8 cellular contexts compared by ENCODE assay signal in genomic region chr5:34192064-34192922, GRCh38.
DNase-seq lines count a peak whose midpoint lies in the region; ATAC-seq, FAIRE-seq and TF ChIP-seq lines count a peak whose summit lies in the region.
"Not testable (repeated sequence)": the region's sequence is repeated elsewhere in the genome, so short reads cannot be mapped to it uniquely, and the experiment has no call there.

No MANE protein-coding gene starts in this region.

- not testable (repeated sequence) for H3K79me2 ChIP-seq in astrocyte (ENCODE audit: insufficient read depth, low read length)

- DNase-seq in CD14-positive monocyte (ENCODE audit: low spot score) (peak; percentile 60), HEK293T (ENCODE audit: extremely low spot score) (peak; percentile 4), WTC11 (ENCODE audit: low spot score) (peak; percentile 30), fibroblast of mammary gland (ENCODE audit: low read depth) (peak; percentile 4), islet precursor cell (peak; percentile 73), neural crest cell (ENCODE audit: low read depth, low spot score) (peak; percentile 52)
- not testable (repeated sequence) for DNase-seq in astrocyte (ENCODE audit: low read depth); stimulated activated naive B cell treated with anti-CD40 and anti-IgM and Interleukin-4, amounts not matched to agents 10 μg/mL and 1 μg/mL and 100 μg/mL, for 72 hours

- not testable (repeated sequence) for FAIRE-seq in astrocyte (lab: Jason Lieb, UNC)

- H3K27ac Mint-ChIP-seq in CD14-positive monocyte (peak overlapping the region in 4 of 7 donors; percentile 0 to 29 (median 10)), WTC11 (peak overlapping the region; percentile 11), astrocyte (ENCODE audit: unreplicated experiment) (peak overlapping the region; percentile 43), neural crest cell (ENCODE audit: unreplicated experiment) (peak overlapping the region; percentile 60)
- H3K27ac Mint-ChIP-seq in stimulated activated naive B cell treated with anti-CD40 and anti-IgM and Interleukin-4, amounts not matched to agents 10 μg/mL and 1 μg/mL and 100 μg/mL, for 72 hours = peak overlapping the region; percentile 44

- not testable (repeated sequence) for ATAC-seq in WTC11; stimulated activated naive B cell treated with anti-CD40 and anti-IgM and Interleukin-4, amounts not matched to agents 10 μg/mL and 1 μg/mL and 100 μg/mL, for 72 hours (replicated peaks)

- peaks cover 5 to 33% (median 12%) of the 10 kb centered on the region in 7 donors for H3K9me3 Mint-ChIP-seq in CD14-positive monocyte
- peaks cover 18% of the 10 kb centered on the region for H3K9me3 Mint-ChIP-seq in WTC11
- H3K9me3 Mint-ChIP-seq in astrocyte (ENCODE audit: unreplicated experiment) = peaks cover 11% of the 10 kb centered on the region
- not testable (repeated sequence) for H3K9me3 Mint-ChIP-seq in neural crest cell; stimulated activated naive B cell treated with anti-CD40 and anti-IgM and Interleukin-4, amounts not matched to agents 10 μg/mL and 1 μg/mL and 100 μg/mL, for 72 hours

- not testable (repeated sequence) for H3K9ac ChIP-seq in astrocyte (ENCODE audit: low read length)

- not testable (repeated sequence) for H3K27ac ChIP-seq in astrocyte (ENCODE audit: low read depth, low read length)

- intact Hi-C loops in CD14-positive monocyte (cut with micrococcal nuclease) = not testable (repeated sequence)

- H2AFZ ChIP-seq in astrocyte (ENCODE audit: low read depth, low read length) = not testable (repeated sequence)

- not testable (repeated sequence) for H3K27me3 Mint-ChIP-seq in CD14-positive monocyte (ENCODE audit: low read depth in 3 of 3); astrocyte (ENCODE audit: low read depth, unreplicated experiment); neural crest cell (ENCODE audit: low read depth); stimulated activated naive B cell treated with anti-CD40 and anti-IgM and Interleukin-4, amounts not matched to agents 10 μg/mL and 1 μg/mL and 100 μg/mL, for 72 hours
- peaks cover 14% of the 10 kb centered on the region for H3K27me3 Mint-ChIP-seq in WTC11 (ENCODE audit: low read depth)

- H3K36me3 ChIP-seq in astrocyte (ENCODE audit: insufficient read depth, low read length) = not testable (repeated sequence)

- CTCF ChIA-PET in HEK293T (lab: Yijun Ruan, JAX); WTC11 (lab: Charles Lee): not testable (repeated sequence)

- H3K4me1 ChIP-seq in astrocyte (ENCODE audit: insufficient read depth, low read length) = not testable (repeated sequence)

- not testable (repeated sequence) for H3K4me3 Mint-ChIP-seq in CD14-positive monocyte; WTC11; astrocyte (ENCODE audit: unreplicated experiment); stimulated activated naive B cell treated with anti-CD40 and anti-IgM and Interleukin-4, amounts not matched to agents 10 μg/mL and 1 μg/mL and 100 μg/mL, for 72 hours
- H3K4me3 Mint-ChIP-seq in neural crest cell = peak overlapping the region; percentile 45

- H3K4me2 ChIP-seq in astrocyte (ENCODE audit: low read length) = not testable (repeated sequence)

- POLR2A ChIA-PET in HEK293T (lab: Yijun Ruan, JAX); WTC11 (lab: Charles Lee): not testable (repeated sequence)

- not testable (repeated sequence) for TF ChIP-seq CTCF in CD14-positive monocyte (IDR thresholded peaks at IDR 0.05); WTC11 (IDR thresholded peaks at IDR 0.05); astrocyte (IDR thresholded peaks at IDR 0.05; ENCODE audit: insufficient read depth, low read depth, low read length); fibroblast of mammary gland (conservative IDR thresholded peaks at IDR 0.05; ENCODE audit: control insufficient read depth, insufficient read depth, low read depth, low read length); neural crest cell (conservative IDR thresholded peaks at IDR 0.05)

- H3K4me1 Mint-ChIP-seq in CD14-positive monocyte; astrocyte (ENCODE audit: low read depth, unreplicated experiment); stimulated activated naive B cell treated with anti-CD40 and anti-IgM and Interleukin-4, amounts not matched to agents 10 μg/mL and 1 μg/mL and 100 μg/mL, for 72 hours: not testable (repeated sequence)
- H3K4me1 Mint-ChIP-seq in WTC11 = peaks cover 34% of the 10 kb centered on the region
- peaks cover 30% of the 10 kb centered on the region for H3K4me1 Mint-ChIP-seq in neural crest cell

- not testable (repeated sequence) for H3K9me3 ChIP-seq in astrocyte (ENCODE audit: insufficient read depth, low read depth, low read length)

- not testable (repeated sequence) for H3K27me3 ChIP-seq in astrocyte (ENCODE audit: insufficient read depth, low read length)

- H3K4me3 ChIP-seq in astrocyte (ENCODE audit: insufficient read depth, low read depth, low read length); fibroblast of mammary gland (ENCODE audit: control insufficient read depth, low read depth, low read length): not testable (repeated sequence)

- H4K20me1 ChIP-seq in astrocyte (ENCODE audit: insufficient read depth, low read length) = not testable (repeated sequence)

- H3K36me3 Mint-ChIP-seq in CD14-positive monocyte = peaks cover 38 to 45% of the 10 kb centered on the region in 2 donors
- H3K36me3 Mint-ChIP-seq in WTC11 = peaks cover 35% of the 10 kb centered on the region
- H3K36me3 Mint-ChIP-seq in astrocyte (ENCODE audit: low read depth, unreplicated experiment) = peaks cover 33% of the 10 kb centered on the region
- H3K36me3 Mint-ChIP-seq in neural crest cell (ENCODE audit: low read depth) = peaks cover 31% of the 10 kb centered on the region
- H3K36me3 Mint-ChIP-seq in stimulated activated naive B cell treated with anti-CD40 and anti-IgM and Interleukin-4, amounts not matched to agents 10 μg/mL and 1 μg/mL and 100 μg/mL, for 72 hours = peaks cover 30 to 51% of the 10 kb centered on the region in 2 donors

Comparison
In these comparisons a context has a peak if more than half of its experiments do, and no peak if none do; other contexts are left out.
1. H3K27ac Mint-ChIP-seq: peak in every context shown above with its lines; median percentile 60 in neural crest cell; 44 in stimulated activated naive B cell treated with anti-CD40 and anti-IgM and Interleukin-4, amounts not matched to agents 10 μg/mL and 1 μg/mL and 100 μg/mL, for 72 hours; 43 in astrocyte; 11 in WTC11; 10 in CD14-positive monocyte.